1 cellular context compared by ENCODE assay signal in the genomic region with DNA sequence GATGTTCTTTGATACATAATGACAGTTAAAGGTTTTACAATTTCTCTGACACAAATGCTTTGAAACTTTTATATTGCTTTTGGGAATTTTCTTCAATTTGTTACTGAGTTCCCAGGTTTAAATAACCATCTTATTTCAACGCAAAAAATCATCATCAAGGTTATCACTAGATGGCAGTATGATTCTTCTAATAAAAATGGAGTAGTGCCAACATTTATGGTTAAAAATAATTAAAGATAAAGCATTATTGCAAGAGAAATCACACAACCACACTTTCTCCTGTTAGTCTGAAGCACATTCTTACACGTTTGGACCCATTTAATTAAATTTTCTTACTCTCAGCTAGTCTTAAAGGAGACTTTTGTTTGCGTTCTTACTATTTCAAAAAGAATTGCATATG.
TF ChIP-seq lines count a peak whose summit lies in the region.

No MANE protein-coding gene starts in this region.

TF ChIP-seq in GM23338, 12 proteins besides CTCF, POLR2A, EP300 and RAD21 (continued from another document):
- TF ChIP-seq, protein P1, sequence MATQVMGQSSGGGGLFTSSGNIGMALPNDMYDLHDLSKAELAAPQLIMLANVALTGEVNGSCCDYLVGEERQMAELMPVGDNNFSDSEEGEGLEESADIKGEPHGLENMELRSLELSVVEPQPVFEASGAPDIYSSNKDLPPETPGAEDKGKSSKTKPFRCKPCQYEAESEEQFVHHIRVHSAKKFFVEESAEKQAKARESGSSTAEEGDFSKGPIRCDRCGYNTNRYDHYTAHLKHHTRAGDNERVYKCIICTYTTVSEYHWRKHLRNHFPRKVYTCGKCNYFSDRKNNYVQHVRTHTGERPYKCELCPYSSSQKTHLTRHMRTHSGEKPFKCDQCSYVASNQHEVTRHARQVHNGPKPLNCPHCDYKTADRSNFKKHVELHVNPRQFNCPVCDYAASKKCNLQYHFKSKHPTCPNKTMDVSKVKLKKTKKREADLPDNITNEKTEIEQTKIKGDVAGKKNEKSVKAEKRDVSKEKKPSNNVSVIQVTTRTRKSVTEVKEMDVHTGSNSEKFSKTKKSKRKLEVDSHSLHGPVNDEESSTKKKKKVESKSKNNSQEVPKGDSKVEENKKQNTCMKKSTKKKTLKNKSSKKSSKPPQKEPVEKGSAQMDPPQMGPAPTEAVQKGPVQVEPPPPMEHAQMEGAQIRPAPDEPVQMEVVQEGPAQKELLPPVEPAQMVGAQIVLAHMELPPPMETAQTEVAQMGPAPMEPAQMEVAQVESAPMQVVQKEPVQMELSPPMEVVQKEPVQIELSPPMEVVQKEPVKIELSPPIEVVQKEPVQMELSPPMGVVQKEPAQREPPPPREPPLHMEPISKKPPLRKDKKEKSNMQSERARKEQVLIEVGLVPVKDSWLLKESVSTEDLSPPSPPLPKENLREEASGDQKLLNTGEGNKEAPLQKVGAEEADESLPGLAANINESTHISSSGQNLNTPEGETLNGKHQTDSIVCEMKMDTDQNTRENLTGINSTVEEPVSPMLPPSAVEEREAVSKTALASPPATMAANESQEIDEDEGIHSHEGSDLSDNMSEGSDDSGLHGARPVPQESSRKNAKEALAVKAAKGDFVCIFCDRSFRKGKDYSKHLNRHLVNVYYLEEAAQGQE (IDR thresholded peaks at IDR 0.05; ENCODE audit: unreplicated experiment): no peak
- TF ChIP-seq, protein P2, sequence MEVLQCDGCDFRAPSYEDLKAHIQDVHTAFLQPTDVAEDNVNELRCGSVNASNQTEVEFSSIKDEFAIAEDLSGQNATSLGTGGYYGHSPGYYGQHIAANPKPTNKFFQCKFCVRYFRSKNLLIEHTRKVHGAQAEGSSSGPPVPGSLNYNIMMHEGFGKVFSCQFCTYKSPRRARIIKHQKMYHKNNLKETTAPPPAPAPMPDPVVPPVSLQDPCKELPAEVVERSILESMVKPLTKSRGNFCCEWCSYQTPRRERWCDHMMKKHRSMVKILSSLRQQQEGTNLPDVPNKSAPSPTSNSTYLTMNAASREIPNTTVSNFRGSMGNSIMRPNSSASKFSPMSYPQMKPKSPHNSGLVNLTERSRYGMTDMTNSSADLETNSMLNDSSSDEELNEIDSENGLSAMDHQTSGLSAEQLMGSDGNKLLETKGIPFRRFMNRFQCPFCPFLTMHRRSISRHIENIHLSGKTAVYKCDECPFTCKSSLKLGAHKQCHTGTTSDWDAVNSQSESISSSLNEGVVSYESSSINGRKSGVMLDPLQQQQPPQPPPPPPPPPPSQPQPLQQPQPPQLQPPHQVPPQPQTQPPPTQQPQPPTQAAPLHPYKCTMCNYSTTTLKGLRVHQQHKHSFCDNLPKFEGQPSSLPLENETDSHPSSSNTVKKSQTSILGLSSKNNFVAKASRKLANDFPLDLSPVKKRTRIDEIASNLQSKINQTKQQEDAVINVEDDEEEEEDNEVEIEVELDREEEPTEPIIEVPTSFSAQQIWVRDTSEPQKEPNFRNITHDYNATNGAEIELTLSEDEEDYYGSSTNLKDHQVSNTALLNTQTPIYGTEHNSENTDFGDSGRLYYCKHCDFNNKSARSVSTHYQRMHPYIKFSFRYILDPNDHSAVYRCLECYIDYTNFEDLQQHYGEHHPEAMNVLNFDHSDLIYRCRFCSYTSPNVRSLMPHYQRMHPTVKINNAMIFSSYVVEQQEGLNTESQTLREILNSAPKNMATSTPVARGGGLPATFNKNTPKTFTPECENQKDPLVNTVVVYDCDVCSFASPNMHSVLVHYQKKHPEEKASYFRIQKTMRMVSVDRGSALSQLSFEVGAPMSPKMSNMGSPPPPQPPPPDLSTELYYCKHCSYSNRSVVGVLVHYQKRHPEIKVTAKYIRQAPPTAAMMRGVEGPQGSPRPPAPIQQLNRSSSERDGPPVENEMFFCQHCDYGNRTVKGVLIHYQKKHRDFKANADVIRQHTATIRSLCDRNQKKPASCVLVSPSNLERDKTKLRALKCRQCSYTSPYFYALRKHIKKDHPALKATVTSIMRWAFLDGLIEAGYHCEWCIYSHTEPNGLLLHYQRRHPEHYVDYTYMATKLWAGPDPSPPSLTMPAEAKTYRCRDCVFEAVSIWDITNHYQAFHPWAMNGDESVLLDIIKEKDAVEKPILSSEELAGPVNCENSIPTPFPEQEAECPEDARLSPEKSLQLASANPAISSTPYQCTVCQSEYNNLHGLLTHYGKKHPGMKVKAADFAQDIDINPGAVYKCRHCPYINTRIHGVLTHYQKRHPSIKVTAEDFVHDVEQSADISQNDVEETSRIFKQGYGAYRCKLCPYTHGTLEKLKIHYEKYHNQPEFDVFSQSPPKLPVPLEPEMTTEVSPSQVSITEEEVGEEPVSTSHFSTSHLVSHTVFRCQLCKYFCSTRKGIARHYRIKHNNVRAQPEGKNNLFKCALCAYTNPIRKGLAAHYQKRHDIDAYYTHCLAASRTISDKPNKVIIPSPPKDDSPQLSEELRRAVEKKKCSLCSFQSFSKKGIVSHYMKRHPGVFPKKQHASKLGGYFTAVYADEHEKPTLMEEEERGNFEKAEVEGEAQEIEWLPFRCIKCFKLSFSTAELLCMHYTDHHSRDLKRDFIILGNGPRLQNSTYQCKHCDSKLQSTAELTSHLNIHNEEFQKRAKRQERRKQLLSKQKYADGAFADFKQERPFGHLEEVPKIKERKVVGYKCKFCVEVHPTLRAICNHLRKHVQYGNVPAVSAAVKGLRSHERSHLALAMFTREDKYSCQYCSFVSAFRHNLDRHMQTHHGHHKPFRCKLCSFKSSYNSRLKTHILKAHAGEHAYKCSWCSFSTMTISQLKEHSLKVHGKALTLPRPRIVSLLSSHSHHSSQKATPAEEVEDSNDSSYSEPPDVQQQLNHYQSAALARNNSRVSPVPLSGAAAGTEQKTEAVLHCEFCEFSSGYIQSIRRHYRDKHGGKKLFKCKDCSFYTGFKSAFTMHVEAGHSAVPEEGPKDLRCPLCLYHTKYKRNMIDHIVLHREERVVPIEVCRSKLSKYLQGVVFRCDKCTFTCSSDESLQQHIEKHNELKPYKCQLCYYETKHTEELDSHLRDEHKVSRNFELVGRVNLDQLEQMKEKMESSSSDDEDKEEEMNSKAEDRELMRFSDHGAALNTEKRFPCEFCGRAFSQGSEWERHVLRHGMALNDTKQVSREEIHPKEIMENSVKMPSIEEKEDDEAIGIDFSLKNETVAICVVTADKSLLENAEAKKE (CRISPR knock-in tag; IDR thresholded peaks at IDR 0.05): no peak
- TF ChIP-seq EZH2phosphoT487 (IDR thresholded peaks at IDR 0.05; ENCODE audit: unreplicated experiment) (no peak), POLR2AphosphoS5 (IDR thresholded peaks at IDR 0.05; ENCODE audit: low read depth) (no peak), ZNF331 (CRISPR knock-in tag; IDR thresholded peaks at IDR 0.05; ENCODE audit: low read depth) (no peak)
